10 cellular contexts compared by ENCODE assay signal in genomic region chr2:57892920-57893319, GRCh38.
A peak's percentile ranks its signal among the peaks of the same experiment; 100 is the strongest.
DNase-seq lines count a peak whose midpoint lies in the region; ATAC-seq and TF ChIP-seq lines count a peak whose summit lies in the region.
"Had no signal": no experiment of that assay in that cellular context is flagged by ENCODE, and none has a peak within 500 bp of the region (broad histone marks: within the 10 kb centered on the region; RNA-seq: fewer than 3 reads in every experiment).

No MANE protein-coding gene starts in this region.

- no peak for TF ChIP-seq CTCF in GM10248 (IDR thresholded peaks at IDR 0.05; ENCODE audit: control extremely low read depth, extremely low read depth, low read depth, missing control alignments)

- H3K4me1 Mint-ChIP-seq in activated CD4-positive, alpha-beta memory T cell treated with anti-CD3 and anti-CD28 coated beads for 36 hours (ENCODE audit: low read depth): peaks cover 2% of the 10 kb centered on the region
- H3K4me1 Mint-ChIP-seq in activated CD8-positive, alpha-beta memory T cell treated with anti-CD3 and anti-CD28 coated beads, Interleukin-2, amount 10 ng/mL, durations not matched to agents 7 days and 5 days: no peaks in the 10 kb centered on the region

- CTCF ChIA-PET in GM10248 (lab: Yijun Ruan, JAX): interaction anchor here (0.9 to 3.0 kb wide), 5 partner anchors 9 to 265 kb away, joined by 3 to 19 read pairs (median 4); no protein-coding TSS in a partner anchor
- CTCF ChIA-PET in activated CD4-positive, alpha-beta memory T cell treated with anti-CD3 and anti-CD28 coated beads for 36 hours (lab: Charles Lee): interaction anchor here (1.1 kb wide), 1 partner anchor 13 kb away, joined by 3 read pairs; no protein-coding TSS in a partner anchor
- CTCF ChIA-PET in activated CD8-positive, alpha-beta memory T cell treated with anti-CD3 and anti-CD28 coated beads, Interleukin-2, amount 10 ng/mL, durations not matched to agents 7 days and 5 days (lab: Charles Lee): no interaction called here

- no peaks in the 10 kb centered on the region for H3K27me3 Mint-ChIP-seq in activated CD4-positive, alpha-beta memory T cell treated with anti-CD3 and anti-CD28 coated beads for 36 hours
- no peaks in the 10 kb centered on the region for H3K27me3 Mint-ChIP-seq in activated CD8-positive, alpha-beta memory T cell treated with anti-CD3 and anti-CD28 coated beads, Interleukin-2, amount 10 ng/mL, durations not matched to agents 7 days and 5 days

- intact Hi-C loops in activated CD4-positive, alpha-beta memory T cell treated with anti-CD3 and anti-CD28 coated beads for 36 hours (cut with micrococcal nuclease): no loop called here

- DNase-seq in GM10248 (ENCODE audit: extremely low spot score) (peak; percentile 21), Kasumi-1 (lab: John Stamatoyannopoulos, UW) (peak; percentile 18 to 33), D341Med (ENCODE audit: low spot score) (no peak)
- DNase-seq in stimulated activated naive CD4-positive, alpha-beta T cell treated with Interleukin-2 at 50 U/mL for 16 hours (lab: John Stamatoyannopoulos, UW): no peak
- DNase-seq in activated CD4-positive, alpha-beta memory T cell treated with anti-CD3 and anti-CD28 coated beads for 36 hours: no peak
- no peak for DNase-seq in activated CD8-positive, alpha-beta memory T cell treated with anti-CD3 and anti-CD28 coated beads, Interleukin-2, amount 10 ng/mL, durations not matched to agents 7 days and 5 days
- DNase-seq: immature natural killer cell; stimulated activated CD4-positive, alpha-beta T cell treated with anti-CD3 and anti-CD28 coated beads, Interleukin-4, amount 100 ng/mL, for 4 hours had no signal

- H3K36me3 Mint-ChIP-seq in activated CD4-positive, alpha-beta memory T cell treated with anti-CD3 and anti-CD28 coated beads for 36 hours: no peaks in the 10 kb centered on the region
- no peaks in the 10 kb centered on the region for H3K36me3 Mint-ChIP-seq in activated CD8-positive, alpha-beta memory T cell treated with anti-CD3 and anti-CD28 coated beads, Interleukin-2, amount 10 ng/mL, durations not matched to agents 7 days and 5 days
- H3K36me3 Mint-ChIP-seq: immature natural killer cell had no signal

- no peak overlapping the region for H3K4me3 Mint-ChIP-seq in activated CD4-positive, alpha-beta memory T cell treated with anti-CD3 and anti-CD28 coated beads for 36 hours
- H3K4me3 Mint-ChIP-seq in activated CD8-positive, alpha-beta memory T cell treated with anti-CD3 and anti-CD28 coated beads, Interleukin-2, amount 10 ng/mL, durations not matched to agents 7 days and 5 days: no peak overlapping the region
- H3K4me3 Mint-ChIP-seq: immature natural killer cell had no signal

- peak; percentile 77 for ATAC-seq in GM19395 (IDR thresholded peaks at IDR 0.05; ENCODE audit: unreplicated experiment)
- ATAC-seq in HG02870 (IDR thresholded peaks at IDR 0.05; ENCODE audit: unreplicated experiment): peak; percentile 77
- no peak for ATAC-seq in activated CD8-positive, alpha-beta memory T cell treated with anti-CD3 and anti-CD28 coated beads, Interleukin-2, amount 10 ng/mL, durations not matched to agents 7 days and 5 days

- H3K27ac Mint-ChIP-seq in activated CD4-positive, alpha-beta memory T cell treated with anti-CD3 and anti-CD28 coated beads for 36 hours: no peak overlapping the region
- no peak overlapping the region for H3K27ac Mint-ChIP-seq in activated CD8-positive, alpha-beta memory T cell treated with anti-CD3 and anti-CD28 coated beads, Interleukin-2, amount 10 ng/mL, durations not matched to agents 7 days and 5 days
- H3K27ac Mint-ChIP-seq: immature natural killer cell had no signal

- no peaks in the 10 kb centered on the region for H3K9me3 Mint-ChIP-seq in activated CD4-positive, alpha-beta memory T cell treated with anti-CD3 and anti-CD28 coated beads for 36 hours
- no peaks in the 10 kb centered on the region for H3K9me3 Mint-ChIP-seq in activated CD8-positive, alpha-beta memory T cell treated with anti-CD3 and anti-CD28 coated beads, Interleukin-2, amount 10 ng/mL, durations not matched to agents 7 days and 5 days (ENCODE audit: low read depth)
- H3K9me3 Mint-ChIP-seq: immature natural killer cell had no signal

- POLR2A ChIA-PET in GM10248 (lab: Yijun Ruan, JAX): no interaction called here
- POLR2A ChIA-PET in activated CD4-positive, alpha-beta memory T cell treated with anti-CD3 and anti-CD28 coated beads for 36 hours (lab: Charles Lee): no interaction called here

Comparison
In these comparisons a context has a peak if more than half of its experiments do, and no peak if none do; other contexts are left out.
1. DNase-seq: peak in GM10248 (single experiment) and Kasumi-1 (2 of 2); none in stimulated activated naive CD4-positive, alpha-beta T cell treated with Interleukin-2 at 50 U/mL for 16 hours (single experiment), activated CD4-positive, alpha-beta memory T cell treated with anti-CD3 and anti-CD28 coated beads for 36 hours (single experiment), D341Med (single experiment) and activated CD8-positive, alpha-beta memory T cell treated with anti-CD3 and anti-CD28 coated beads, Interleukin-2, amount 10 ng/mL, durations not matched to agents 7 days and 5 days (single experiment).